Comparison of ENCODE assay signal across 21 cellular contexts in the genomic region with DNA sequence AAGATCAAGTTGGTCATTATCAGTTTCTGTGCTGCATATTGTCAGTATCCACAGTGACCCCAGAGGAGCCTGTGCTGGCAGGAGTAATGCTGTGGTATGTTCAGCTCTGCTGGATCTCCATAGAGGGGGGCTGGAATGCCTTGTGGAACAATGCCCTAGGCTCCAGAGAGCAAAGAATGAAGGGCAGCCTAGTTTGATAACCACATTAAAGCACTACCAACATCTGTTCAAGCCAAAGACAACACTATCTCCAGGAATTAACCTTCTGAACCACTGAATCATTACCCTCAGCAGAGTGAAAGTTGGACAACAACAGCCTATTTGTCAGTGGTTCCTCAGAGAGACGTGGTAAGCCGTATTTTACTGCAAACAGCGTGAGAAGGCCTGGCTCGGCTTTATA.
A peak's percentile ranks its signal among the peaks of the same experiment; 100 is the strongest.
DNase-seq lines count a peak whose midpoint lies in the region; ATAC-seq and TF ChIP-seq lines count a peak whose summit lies in the region.
"Had no signal": no experiment of that assay in that cellular context is flagged by ENCODE, and none has a peak within 500 bp of the region (broad histone marks: within the 10 kb centered on the region; RNA-seq: fewer than 3 reads in every experiment).

No MANE protein-coding gene starts in this region.

- no peaks in the 10 kb centered on the region for H3K36me3 Mint-ChIP-seq in type B pancreatic cell
- H3K36me3 Mint-ChIP-seq: activated CD4-positive, alpha-beta memory T cell treated with anti-CD3 and anti-CD28 coated beads for 36 hours; natural killer cell had no signal

- no peak overlapping the region for H3K4me3 ChIP-seq in cardiac fibroblast (replicated peaks in 1 of 2; ENCODE audit: low read depth in 2 of 2, low read length in 2 of 2)
- H3K4me3 ChIP-seq: colonic mucosa, hepatocyte, testis had no signal

- no peak overlapping the region for H3K4me3 Mint-ChIP-seq in type B pancreatic cell
- H3K4me3 Mint-ChIP-seq: activated CD4-positive, alpha-beta memory T cell treated with anti-CD3 and anti-CD28 coated beads for 36 hours; activated T-cell treated with anti-CD3 and anti-CD28 coated beads, Interleukin-2, amount 50 U/mL, for 72 hours; natural killer cell had no signal

- no peak overlapping the region for H3K27ac Mint-ChIP-seq in type B pancreatic cell
- H3K27ac Mint-ChIP-seq: activated CD4-positive, alpha-beta memory T cell treated with anti-CD3 and anti-CD28 coated beads for 36 hours; activated T-cell treated with anti-CD3 and anti-CD28 coated beads, Interleukin-2, amount 50 U/mL, for 72 hours; natural killer cell had no signal

- H3K9me3 Mint-ChIP-seq in type B pancreatic cell: no peaks in the 10 kb centered on the region
- H3K9me3 Mint-ChIP-seq: activated CD4-positive, alpha-beta memory T cell treated with anti-CD3 and anti-CD28 coated beads for 36 hours; natural killer cell had no signal

- peaks cover 3% of the 10 kb centered on the region for H3K27me3 Mint-ChIP-seq in type B pancreatic cell
- H3K27me3 Mint-ChIP-seq: activated CD4-positive, alpha-beta memory T cell treated with anti-CD3 and anti-CD28 coated beads for 36 hours had no signal

- peak; percentile 31 for DNase-seq in AG20443 (ENCODE audit: low spot score)
- peak; percentile 82 for DNase-seq in NCI-H226
- peak; percentile 29 to 34 for DNase-seq in cardiac fibroblast (ENCODE audit: low read depth in 2 of 2)
- DNase-seq in left kidney (ENCODE audit: low read depth, low spot score): peak; percentile 2
- DNase-seq in type B pancreatic cell (ENCODE audit: extremely low spot score, unreplicated experiment): no peak
- no peak for DNase-seq in NCI-H2171 treated with DMSO at 0.1 percent for 48 hours (lab: John Stamatoyannopoulos, UW)
- DNase-seq: ACHN; activated CD4-positive, alpha-beta memory T cell treated with anti-CD3 and anti-CD28 coated beads for 36 hours; activated T-cell treated with anti-CD3 and anti-CD28 coated beads, Interleukin-2, amount 50 U/mL, for 72 hours; colonic mucosa; left ventricle myocardium superior; natural killer cell; NCI-H1092; NCI-H82; retina; SHP77; stimulated activated CD4-positive, alpha-beta T cell treated with anti-CD3 and anti-CD28 coated beads, Interleukin-1b, Interleukin-23, amount 100 ng/mL, for 48 hours; testis had no signal

- ATAC-seq in HG03432 (IDR thresholded peaks at IDR 0.05; ENCODE audit: unreplicated experiment): no peak
- ATAC-seq in GM18870 (IDR thresholded peaks at IDR 0.05; ENCODE audit: unreplicated experiment): no peak
- ATAC-seq: activated T-cell treated with anti-CD3 and anti-CD28 coated beads, Interleukin-2, amount 50 U/mL, for 72 hours; left ventricle myocardium superior; natural killer cell had no signal

- no peak for TF ChIP-seq CTCF in cardiac fibroblast (IDR thresholded peaks at IDR 0.05; ENCODE audit: low read depth, low read length)
- TF ChIP-seq CTCF in type B pancreatic cell (conservative IDR thresholded peaks at IDR 0.05): no peak

- no peaks in the 10 kb centered on the region for H3K4me1 Mint-ChIP-seq in type B pancreatic cell (ENCODE audit: unreplicated experiment)
- H3K4me1 Mint-ChIP-seq: natural killer cell had no signal

Comparison
In these comparisons a context has a peak if more than half of its experiments do, and no peak if none do; other contexts are left out.
1. DNase-seq: peak in AG20443 (single experiment), NCI-H226 (single experiment), cardiac fibroblast (2 of 2) and left kidney (single experiment); none in type B pancreatic cell (single experiment) and NCI-H2171 treated with DMSO at 0.1 percent for 48 hours (single experiment).